Comparison of ENCODE assay signal across 17 cellular contexts in genomic region chr5:143648696-143649095, GRCh38.
DNase-seq lines count a peak whose midpoint lies in the region; ATAC-seq, FAIRE-seq and TF ChIP-seq lines count a peak whose summit lies in the region.
"Had no signal": no experiment of that assay in that cellular context is flagged by ENCODE, and none has a peak within 500 bp of the region (broad histone marks: within the 10 kb centered on the region; RNA-seq: fewer than 3 reads in every experiment).

No MANE protein-coding gene starts in this region.

- H3K4me2 ChIP-seq in HCT116 (ENCODE audit: low read length) (no peak overlapping the region), mammary epithelial cell (ENCODE audit: insufficient read depth, low read depth, low read length) (no peak overlapping the region), HepG2 (ENCODE audit: low read depth, low read length) (no peak overlapping the region)

- FAIRE-seq in HepG2 (lab: Jason Lieb, UNC), result no peak
- FAIRE-seq: frontal cortex, urothelium cell line had no signal

- TF ChIP-seq EP300 in HepG2 (IDR thresholded peaks at IDR 0.05; ENCODE audit: low read depth in 2 of 2, low read length in 2 of 2) (no peak), HepG2 (CRISPR knock-in tag; IDR thresholded peaks at IDR 0.05; ENCODE audit: borderline replicate concordance) (no peak)

- H3K9me3 ChIP-seq in HCT116 (ENCODE audit: control insufficient read depth in 1 of 2, insufficient read depth in 1 of 2, low read depth in 1 of 2, low read length in 2 of 2), result no peaks in the 10 kb centered on the region
- no peaks in the 10 kb centered on the region for H3K9me3 ChIP-seq in mammary epithelial cell (replicated peaks; ENCODE audit: insufficient read depth, low read length)
- no peaks in the 10 kb centered on the region for H3K9me3 ChIP-seq in HepG2 (ENCODE audit: low read length)

- H3K27ac ChIP-seq in HCT116 (ENCODE audit: low read depth, low read length) (no peak overlapping the region), mammary epithelial cell (ENCODE audit: insufficient read depth, low read depth, low read length) (no peak overlapping the region), HepG2 (ENCODE audit: extremely low read length, insufficient read depth, low read length) (no peak overlapping the region)
- H3K27ac ChIP-seq: GM23248 had no signal

- H3K36me3 ChIP-seq in HCT116 (ENCODE audit: control insufficient read depth in 1 of 2, insufficient read depth in 2 of 2, low read length in 2 of 2) (no peaks in the 10 kb centered on the region), mammary epithelial cell (ENCODE audit: insufficient read depth, low read length) (no peaks in the 10 kb centered on the region), HepG2 (replicated peaks in 1 of 2; ENCODE audit: control insufficient read depth in 1 of 2, insufficient read depth in 2 of 2, low read length in 2 of 2) (no peaks in the 10 kb centered on the region)

- intact Hi-C loops in HCT116 (cut with micrococcal nuclease), result loop anchor here (5.0 kb wide), 1 partner anchor 174 kb away; no protein-coding TSS in a partner anchor
- intact Hi-C loops in mammary epithelial cell (cut with micrococcal nuclease), result loop anchor here (1.0 kb wide), 1 partner anchor 177 kb away; no protein-coding TSS in a partner anchor
- intact Hi-C loops in HepG2 (cut with micrococcal nuclease; ENCODE audit: unreplicated experiment), result loop anchor here (1.0 kb wide), 1 partner anchor 177 kb away; no protein-coding TSS in a partner anchor

- ATAC-seq in HCT116 (0 out of 2 replicates have a peak, but pooled peaks have one; percentile 54), HepG2 (peak; percentile 46; the same call in 1 of the 3 replicates), HG03025 (IDR thresholded peaks at IDR 0.05; ENCODE audit: low FRiP score, unreplicated experiment) (no peak), HG03342 (IDR thresholded peaks at IDR 0.05; ENCODE audit: unreplicated experiment) (no peak)
- ATAC-seq: activated T-helper 17 cell treated with anti-CD3 and anti-CD28 coated beads, Interleukin-2, amount 50 U/mL, for 72 hours; Right ventricle myocardium inferior had no signal

- no peak overlapping the region for H2AFZ ChIP-seq in HCT116 (ENCODE audit: low read depth, low read length, poor library complexity, severe bottlenecking)
- H2AFZ ChIP-seq in mammary epithelial cell (ENCODE audit: low read depth, low read length), result no peak overlapping the region
- H2AFZ ChIP-seq in HepG2 (ENCODE audit: low read length), result no peak overlapping the region
- H2AFZ ChIP-seq: GM23248 had no signal

- dilution Hi-C loops in mammary epithelial cell (cut with HindIII; ENCODE audit: low sequenced_read_pairs), result no loop called here

- no peak overlapping the region for H3K9ac ChIP-seq in HCT116 (ENCODE audit: low read length)
- no peak overlapping the region for H3K9ac ChIP-seq in mammary epithelial cell (ENCODE audit: insufficient read depth, low read length)
- no peak overlapping the region for H3K9ac ChIP-seq in HepG2 (ENCODE audit: insufficient read depth, low read depth, low read length)
- H3K9ac ChIP-seq: GM23248 had no signal

- no peaks in the 10 kb centered on the region for H4K20me1 ChIP-seq in HCT116 (ENCODE audit: insufficient read depth)
- H4K20me1 ChIP-seq in mammary epithelial cell (ENCODE audit: insufficient read depth, low read length), result no peaks in the 10 kb centered on the region
- H4K20me1 ChIP-seq in HepG2 (ENCODE audit: insufficient read depth, low read length), result no peaks in the 10 kb centered on the region

- 100% methylated on average over 2 of the region's 2 CpGs for WGBS in mammary epithelial cell (ENCODE audit: low coverage, missing lambda C conversion rate)
- WGBS in HepG2 (ENCODE audit: low lambda C conversion rate), result 93% methylated on average over 2 of the region's 2 CpGs

- TF ChIP-seq POLR2A in HCT116 (IDR thresholded peaks at IDR 0.05; ENCODE audit: borderline replicate concordance, extremely low read depth, insufficient read depth, insufficient read length) (no peak), HepG2 (IDR thresholded peaks at IDR 0.05; ENCODE audit: insufficient read depth in 1 of 2, low read depth in 2 of 2, low read length in 2 of 2) (no peak)

- CTCF ChIA-PET in HCT116 (lab: Charles Lee), result no interaction called here
- CTCF ChIA-PET in mammary epithelial cell (lab: Charles Lee; ENCODE audit: low non-redundant PET), result interaction anchor here (0.8 kb wide), 1 partner anchor 51 kb away, joined by 4 read pairs; no protein-coding TSS in a partner anchor
- CTCF ChIA-PET in HepG2 (lab: Yijun Ruan, JAX; ENCODE audit: low intra/inter-chr PET ratio, low total read pairs), result no interaction called here

- RAD21 ChIA-PET in HCT116 (lab: Charles Lee; ENCODE audit: low non-redundant PET in 1 of 2, low total read pairs in 2 of 2, uncharacterized antibody in 2 of 2, unreplicated experiment in 2 of 2), result no interaction called here

- no peaks in the 10 kb centered on the region for H3K27me3 ChIP-seq in HCT116 (ENCODE audit: insufficient read depth, low read length)
- H3K27me3 ChIP-seq in mammary epithelial cell (ENCODE audit: insufficient read depth, low read length), result peaks cover 9% of the 10 kb centered on the region
- peaks cover 0 to 8% of the 10 kb centered on the region in 2 experiments; a peak in 3 of 5 replicates for H3K27me3 ChIP-seq in HepG2 (ENCODE audit: control insufficient read depth in 1 of 2, insufficient read depth in 2 of 2, low read length in 2 of 2)

- TF ChIP-seq RAD21 in HCT116 (IDR thresholded peaks at IDR 0.05; ENCODE audit: low read depth) (no peak; the same call in 1 of the 2 replicates), HepG2 (CRISPR knock-in tag; IDR thresholded peaks at IDR 0.05) (no peak)

- H3K79me2 ChIP-seq in HCT116 (ENCODE audit: insufficient read depth, low read length) (no peaks in the 10 kb centered on the region), mammary epithelial cell (ENCODE audit: insufficient read depth, low read length) (no peaks in the 10 kb centered on the region), HepG2 (ENCODE audit: insufficient read depth, low read length) (no peaks in the 10 kb centered on the region)

- in situ Hi-C loops in mammary epithelial cell (cut with MboI; ENCODE audit: low sequenced_read_pairs in 2 of 2), result no loop called here
- in situ Hi-C loops in HepG2 (cut with HindIII; ENCODE audit: extremely low pct_ligation_motif_present, low pct_unique_long_range_greater_than_20kb), result no loop called here

- TF ChIP-seq CTCF in HCT116 (IDR thresholded peaks at IDR 0.05 in 2 of 3, conservative IDR thresholded peaks at IDR 0.05 in 1 of 3; ENCODE audit: borderline replicate concordance in 1 of 3, insufficient read depth in 1 of 3, low read depth in 2 of 3, low read length in 2 of 3) (peak in 2 of 3 experiments; percentile 28 to 36; a peak in 3 of 6 replicates), mammary epithelial cell (conservative IDR thresholded peaks at IDR 0.05 in 1 of 2, IDR thresholded peaks at IDR 0.05 in 1 of 2; ENCODE audit: extremely low read depth in 1 of 2, insufficient read depth in 1 of 2, low read depth in 1 of 2, low read length in 2 of 2) (peak; percentile 29 to 38), HepG2 (CRISPR knock-in tag; IDR thresholded peaks at IDR 0.05) (peak; percentile 49)

- H3K9me2 ChIP-seq in HCT116 (ENCODE audit: insufficient read depth), result no peaks in the 10 kb centered on the region

- DNase-seq in COLO829 (ENCODE audit: low spot score) (peak; percentile 11), HCT116 (ENCODE audit: low read depth, low spot score) (no peak), mammary epithelial cell (no peak), HepG2 (ENCODE audit: low spot score) (no peak), HPDE6-E6E7 (ENCODE audit: extremely low spot score) (no peak), COR-L47 (lab: John Stamatoyannopoulos, UW) (no peak)
- DNase-seq: activated B cell treated with CpG ODN at 0.5 μM for 24 hours, caudate nucleus, DMS153, GM23248, mesenchymal stem cell had no signal

- no peak overlapping the region for H3K4me3 ChIP-seq in HCT116 (replicated peaks in 1 of 2; ENCODE audit: low read depth in 1 of 2, low read length in 2 of 2)
- no peak overlapping the region for H3K4me3 ChIP-seq in mammary epithelial cell (replicated peaks in 1 of 3; ENCODE audit: insufficient read depth in 1 of 3, low read depth in 2 of 3, low read length in 3 of 3)
- no peak overlapping the region for H3K4me3 ChIP-seq in HepG2 (replicated peaks in 1 of 3; ENCODE audit: insufficient read depth in 1 of 3, low read depth in 2 of 3, low read length in 3 of 3)
- H3K4me3 ChIP-seq: GM23248 had no signal

- BruUV-seq in HCT116 (replicated peaks; lab: Mats Ljungman, UMichigan), result no TSS peak
- BruUV-seq in mammary epithelial cell (replicated peaks; lab: Mats Ljungman, UMichigan), result no TSS peak
- no TSS peak for BruUV-seq in HepG2 (replicated peaks; lab: Mats Ljungman, UMichigan)

- POLR2A ChIA-PET in HCT116 (lab: Charles Lee) (no interaction called here), HepG2 (lab: Yijun Ruan, JAX) (interaction anchor here (1.0 kb wide), 1 partner anchor 11 kb away, joined by 3 read pairs; no protein-coding TSS in a partner anchor)

- peaks cover 0 to 6% of the 10 kb centered on the region in 2 experiments; a peak in 1 of 4 replicates for H3K4me1 ChIP-seq in HCT116 (ENCODE audit: control insufficient read depth in 1 of 2, insufficient read depth in 2 of 2, low read length in 2 of 2)
- H3K4me1 ChIP-seq in mammary epithelial cell (ENCODE audit: insufficient read depth, low read length), result peaks cover 7% of the 10 kb centered on the region
- peaks cover 20% of the 10 kb centered on the region for H3K4me1 ChIP-seq in HepG2 (ENCODE audit: insufficient read depth, low read length)

TF ChIP-seq in HepG2, 621 proteins besides CTCF, POLR2A, EP300 and RAD21 (continues in another document):
- TF ChIP-seq ZNF678 (CRISPR knock-in tag; IDR thresholded peaks at IDR 0.05), result no peak
- peak; percentile 49 for TF ChIP-seq STAG1 (CRISPR knock-in tag; IDR thresholded peaks at IDR 0.05)
- peak; percentile 61 for TF ChIP-seq SMC3 (IDR thresholded peaks at IDR 0.05; ENCODE audit: low read length)

Comparison
In these comparisons a context has a peak if more than half of its experiments do, and no peak if none do; other contexts are left out.
1. ATAC-seq: peak in HCT116 (single experiment) and HepG2 (single experiment); none in HG03025 (single experiment) and HG03342 (single experiment).
2. Peak in every context shown above with its lines, with median percentiles within 50 percentile points of each other: CTCF ChIP-seq.